1 cellular context compared by ENCODE assay signal in genomic region chr9:36572515-36573418, GRCh38.
TF ChIP-seq lines count a peak whose summit lies in the region.

MELK (plus strand) TSS chr9:36572895; CDS start chr9:36581682, 8,787 bp downstream.

TF ChIP-seq in K562, 482 proteins besides CTCF, POLR2A, EP300 and RAD21 (continued from another document and continues in another):
- TF ChIP-seq ZNF41 (CRISPR knock-in tag; conservative IDR thresholded peaks at IDR 0.05) (no peak), MBD1 (CRISPR knock-in tag; IDR thresholded peaks at IDR 0.05) (no peak), ZNF232 (CRISPR knock-in tag; IDR thresholded peaks at IDR 0.05) (no peak), ZNF644 (tag; IDR thresholded peaks at IDR 0.05; ENCODE audit: low read depth) (peak; percentile 67; the same call in 1 of the 2 replicates), SAP30 (IDR thresholded peaks at IDR 0.05; ENCODE audit: borderline replicate concordance, insufficient read depth, low read depth, low read length, poor library complexity, severe bottlenecking) (peak; percentile 89), NCOA6 (IDR thresholded peaks at IDR 0.05) (no peak), HNRNPK (IDR thresholded peaks at IDR 0.05; ENCODE audit: low read depth, low read length, poor library complexity, severe bottlenecking) (no peak), ZNF212 (CRISPR knock-in tag; IDR thresholded peaks at IDR 0.05) (no peak), GTF3C2 (IDR thresholded peaks at IDR 0.05; ENCODE audit: borderline replicate concordance, extremely low read depth, insufficient read length) (no peak), PYGO2 (tag; IDR thresholded peaks at IDR 0.05) (no peak), PRMT5 (CRISPR knock-in tag; IDR thresholded peaks at IDR 0.05) (no peak), ZBTB2 (IDR thresholded peaks at IDR 0.05) (no peak), ZNF347 (CRISPR knock-in tag; IDR thresholded peaks at IDR 0.05; ENCODE audit: low read depth) (no peak), ZNF12 (CRISPR knock-in tag; IDR thresholded peaks at IDR 0.05) (no peak), SMC3 (conservative IDR thresholded peaks at IDR 0.05; ENCODE audit: insufficient read depth, low read depth, low read length) (no peak), TFE3 (CRISPR knock-in tag; IDR thresholded peaks at IDR 0.05) (no peak), FIP1L1 (IDR thresholded peaks at IDR 0.05; ENCODE audit: low read depth, low read length, poor library complexity, severe bottlenecking) (no peak), SLC30A9 (CRISPR knock-in tag; IDR thresholded peaks at IDR 0.05) (no peak), SNIP1 (IDR thresholded peaks at IDR 0.05; ENCODE audit: low read depth) (no peak), MEF2D (tag; conservative IDR thresholded peaks at IDR 0.05; ENCODE audit: low read depth) (no peak), ZNF668 (CRISPR knock-in tag; IDR thresholded peaks at IDR 0.05) (no peak), RNF219 (CRISPR knock-in tag; IDR thresholded peaks at IDR 0.05) (no peak), CXXC5 (CRISPR knock-in tag; IDR thresholded peaks at IDR 0.05) (peak; percentile 69), HNRNPLL (IDR thresholded peaks at IDR 0.05; ENCODE audit: low read depth, low read length, poor library complexity, severe bottlenecking) (peak; percentile 24), ARID3B (CRISPR knock-in tag; IDR thresholded peaks at IDR 0.05; ENCODE audit: borderline replicate concordance) (no peak), EWSR1 (IDR thresholded peaks at IDR 0.05; ENCODE audit: borderline replicate concordance, low read depth, partially characterized antibody) (no peak), KDM1A (IDR thresholded peaks at IDR 0.05) (no peak), STAT6 (CRISPR knock-in tag; IDR thresholded peaks at IDR 0.05) (no peak), ILF3 (IDR thresholded peaks at IDR 0.05; ENCODE audit: borderline replicate concordance) (no peak), BRD9 (IDR thresholded peaks at IDR 0.05; ENCODE audit: low read depth, partially characterized antibody) (no peak), ELF2 (CRISPR knock-in tag; IDR thresholded peaks at IDR 0.05) (no peak), ZNF239 (CRISPR knock-in tag; IDR thresholded peaks at IDR 0.05) (no peak), GMEB1 (CRISPR knock-in tag; IDR thresholded peaks at IDR 0.05) (peak; percentile 83), ZBTB17 (CRISPR knock-in tag; IDR thresholded peaks at IDR 0.05) (no peak), TCFL5 (CRISPR knock-in tag; conservative IDR thresholded peaks at IDR 0.05) (no peak), MCM2 (IDR thresholded peaks at IDR 0.05; ENCODE audit: low read depth) (no peak), ZNF282 (CRISPR knock-in tag; IDR thresholded peaks at IDR 0.05) (no peak), MAFK (IDR thresholded peaks at IDR 0.05; ENCODE audit: low read length) (no peak), ZNF134 (CRISPR knock-in tag; conservative IDR thresholded peaks at IDR 0.05) (no peak), EGR1 (conservative IDR thresholded peaks at IDR 0.05) (0 out of 2 replicates have a peak, but pooled peaks have one; percentile 4), ZNF3 (CRISPR knock-in tag; IDR thresholded peaks at IDR 0.05) (no peak), KDM2B (CRISPR knock-in tag; IDR thresholded peaks at IDR 0.05) (no peak)
